In the genomic region with DNA sequence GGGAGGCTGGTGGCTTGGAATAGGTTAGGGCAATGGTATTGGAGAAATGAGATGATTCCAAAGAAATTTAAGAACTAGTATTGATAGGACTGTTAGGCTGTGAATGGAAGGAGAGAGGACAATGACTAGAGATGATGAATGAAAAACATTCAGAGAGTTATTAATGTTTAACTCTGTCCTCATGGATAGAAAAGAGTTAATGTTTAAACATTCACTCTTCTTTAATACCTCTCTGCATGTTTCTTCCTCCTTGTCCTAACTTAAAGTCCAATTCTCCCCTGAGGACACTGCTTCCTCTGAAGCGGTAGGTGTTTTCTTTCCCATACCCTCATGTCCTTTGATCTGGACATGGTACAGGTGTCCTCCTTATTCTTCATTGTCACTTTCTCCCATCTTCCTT, we compare ENCODE assay signal across 1 cellular context.
TF ChIP-seq lines count a peak whose summit lies in the region.

No MANE protein-coding gene starts in this region.

TF ChIP-seq in K562, 482 proteins besides CTCF, POLR2A, EP300 and RAD21 (continued from another document):
- TF ChIP-seq ILF3 (IDR thresholded peaks at IDR 0.05; ENCODE audit: borderline replicate concordance), result no peak
- no peak for TF ChIP-seq SAFB2 (IDR thresholded peaks at IDR 0.05; ENCODE audit: borderline replicate concordance, low read depth, low read length, severe bottlenecking)
- TF ChIP-seq POLR2AphosphoS2 (IDR thresholded peaks at IDR 0.05; ENCODE audit: low read length), result no peak
- no peak for TF ChIP-seq CBFA2T3 (IDR thresholded peaks at IDR 0.05)
- TF ChIP-seq DIDO1 (tag; IDR thresholded peaks at IDR 0.05; ENCODE audit: low read depth), result no peak
- no peak for TF ChIP-seq SLC30A9 (CRISPR knock-in tag; IDR thresholded peaks at IDR 0.05)
- no peak for TF ChIP-seq HLTF (IDR thresholded peaks at IDR 0.05)
- TF ChIP-seq GATAD2A (IDR thresholded peaks at IDR 0.05), result no peak
- TF ChIP-seq SP1 (CRISPR knock-in tag; IDR thresholded peaks at IDR 0.05), result no peak
- no peak for TF ChIP-seq ZBTB8A (IDR thresholded peaks at IDR 0.05; ENCODE audit: partially characterized antibody)
- TF ChIP-seq, protein P1, sequence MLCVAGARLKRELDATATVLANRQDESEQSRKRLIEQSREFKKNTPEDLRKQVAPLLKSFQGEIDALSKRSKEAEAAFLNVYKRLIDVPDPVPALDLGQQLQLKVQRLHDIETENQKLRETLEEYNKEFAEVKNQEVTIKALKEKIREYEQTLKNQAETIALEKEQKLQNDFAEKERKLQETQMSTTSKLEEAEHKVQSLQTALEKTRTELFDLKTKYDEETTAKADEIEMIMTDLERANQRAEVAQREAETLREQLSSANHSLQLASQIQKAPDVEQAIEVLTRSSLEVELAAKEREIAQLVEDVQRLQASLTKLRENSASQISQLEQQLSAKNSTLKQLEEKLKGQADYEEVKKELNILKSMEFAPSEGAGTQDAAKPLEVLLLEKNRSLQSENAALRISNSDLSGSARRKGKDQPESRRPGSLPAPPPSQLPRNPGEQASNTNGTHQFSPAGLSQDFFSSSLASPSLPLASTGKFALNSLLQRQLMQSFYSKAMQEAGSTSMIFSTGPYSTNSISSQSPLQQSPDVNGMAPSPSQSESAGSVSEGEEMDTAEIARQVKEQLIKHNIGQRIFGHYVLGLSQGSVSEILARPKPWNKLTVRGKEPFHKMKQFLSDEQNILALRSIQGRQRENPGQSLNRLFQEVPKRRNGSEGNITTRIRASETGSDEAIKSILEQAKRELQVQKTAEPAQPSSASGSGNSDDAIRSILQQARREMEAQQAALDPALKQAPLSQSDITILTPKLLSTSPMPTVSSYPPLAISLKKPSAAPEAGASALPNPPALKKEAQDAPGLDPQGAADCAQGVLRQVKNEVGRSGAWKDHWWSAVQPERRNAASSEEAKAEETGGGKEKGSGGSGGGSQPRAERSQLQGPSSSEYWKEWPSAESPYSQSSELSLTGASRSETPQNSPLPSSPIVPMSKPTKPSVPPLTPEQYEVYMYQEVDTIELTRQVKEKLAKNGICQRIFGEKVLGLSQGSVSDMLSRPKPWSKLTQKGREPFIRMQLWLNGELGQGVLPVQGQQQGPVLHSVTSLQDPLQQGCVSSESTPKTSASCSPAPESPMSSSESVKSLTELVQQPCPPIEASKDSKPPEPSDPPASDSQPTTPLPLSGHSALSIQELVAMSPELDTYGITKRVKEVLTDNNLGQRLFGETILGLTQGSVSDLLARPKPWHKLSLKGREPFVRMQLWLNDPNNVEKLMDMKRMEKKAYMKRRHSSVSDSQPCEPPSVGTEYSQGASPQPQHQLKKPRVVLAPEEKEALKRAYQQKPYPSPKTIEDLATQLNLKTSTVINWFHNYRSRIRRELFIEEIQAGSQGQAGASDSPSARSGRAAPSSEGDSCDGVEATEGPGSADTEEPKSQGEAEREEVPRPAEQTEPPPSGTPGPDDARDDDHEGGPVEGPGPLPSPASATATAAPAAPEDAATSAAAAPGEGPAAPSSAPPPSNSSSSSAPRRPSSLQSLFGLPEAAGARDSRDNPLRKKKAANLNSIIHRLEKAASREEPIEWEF (CRISPR knock-in tag; IDR thresholded peaks at IDR 0.05), result no peak
